8 cellular contexts compared by ENCODE assay signal in the genomic region with DNA sequence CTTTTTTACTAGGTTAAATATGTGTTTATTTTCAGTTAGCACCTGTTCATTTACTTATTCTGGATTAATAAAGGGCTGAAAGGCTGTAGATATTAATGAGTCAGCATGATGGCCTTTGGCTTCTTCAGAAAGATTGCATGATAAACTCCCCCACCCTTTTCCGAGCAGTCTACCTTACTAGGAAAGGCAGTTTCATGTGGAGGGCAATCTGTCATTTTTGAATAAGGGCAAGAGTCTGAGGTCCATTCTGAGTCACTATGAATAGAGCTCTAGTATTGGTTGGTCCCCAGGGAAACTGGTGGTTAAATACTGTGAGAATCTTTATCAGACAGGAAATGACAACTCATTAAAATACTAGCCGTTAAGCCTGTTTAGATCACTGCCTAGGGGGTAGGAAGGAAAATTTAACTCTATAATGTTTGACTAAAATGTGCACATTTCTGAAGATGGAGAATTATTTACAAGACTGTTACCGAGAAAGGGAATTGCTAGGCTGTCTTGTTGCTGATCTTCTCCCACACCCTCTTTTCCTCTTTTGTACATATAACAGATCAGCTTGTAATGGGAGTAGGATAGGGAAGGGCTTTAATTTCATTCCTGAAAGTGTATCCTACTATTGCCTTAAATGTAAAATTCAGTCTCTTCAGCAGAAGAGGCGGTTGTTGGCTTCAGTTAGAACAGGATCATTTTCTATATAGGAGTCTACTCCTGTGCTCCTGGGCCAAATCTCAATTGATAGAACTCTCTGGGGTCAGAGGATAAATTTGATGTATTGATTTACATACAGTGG.
DNase-seq lines count a peak whose midpoint lies in the region; ATAC-seq, FAIRE-seq and TF ChIP-seq lines count a peak whose summit lies in the region.

No MANE protein-coding gene starts in this region.

- H3F3A ChIP-seq in DOHH2 (ENCODE audit: control insufficient read depth, insufficient read depth), result peaks cover 26% of the 10 kb centered on the region

- H4K20me1 ChIP-seq in DOHH2 (ENCODE audit: control insufficient read depth, insufficient read depth, low read depth, low read length), result no peaks in the 10 kb centered on the region

- peak; percentile 100 for DNase-seq in NCI-H69 (lab: John Stamatoyannopoulos, UW)
- DNase-seq in amniotic epithelial cell (ENCODE audit: low read depth), result peak; percentile 100
- DNase-seq in superior temporal gyrus (ENCODE audit: extremely low spot score), result peak; percentile 5
- no peak for DNase-seq in activated CD4-positive, CD25-positive, alpha-beta regulatory T cell (lab: John Stamatoyannopoulos, UW)

- H3K4me1 ChIP-seq in DOHH2 (ENCODE audit: control insufficient read depth, low read length), result peaks cover 87% of the 10 kb centered on the region

- no peaks in the 10 kb centered on the region for H3K36me3 ChIP-seq in DOHH2 (ENCODE audit: control insufficient read depth, low read length)

- peak overlapping the region; percentile 83 for H3K4me2 ChIP-seq in DOHH2 (ENCODE audit: low read length)

- TF ChIP-seq CTCF in DOHH2 (IDR thresholded peaks at IDR 0.05; ENCODE audit: low read depth, low read length, poor library complexity, severe bottlenecking), result no peak

- no peaks in the 10 kb centered on the region for H3K9me3 ChIP-seq in DOHH2 (ENCODE audit: control insufficient read depth, insufficient read depth, low read length)

- peak; percentile 63 for ATAC-seq in GM19438 (IDR thresholded peaks at IDR 0.05; ENCODE audit: low read depth, unreplicated experiment)
- ATAC-seq in HG03460 (IDR thresholded peaks at IDR 0.05; ENCODE audit: unreplicated experiment), result peak; percentile 65

- H3K4me3 ChIP-seq in DOHH2 (ENCODE audit: low read length), result peak overlapping the region; percentile 68

- peaks cover 15% of the 10 kb centered on the region for H3K79me2 ChIP-seq in DOHH2 (ENCODE audit: control insufficient read depth, low read length)

- peak; percentile 96 for FAIRE-seq in islet of Langerhans (lab: Jason Lieb, UNC)

- H3K9me2 ChIP-seq in DOHH2 (replicated peaks; ENCODE audit: control insufficient read depth, low read length), result no peaks in the 10 kb centered on the region

- H3K27me3 ChIP-seq in DOHH2 (ENCODE audit: control insufficient read depth, low read length), result no peaks in the 10 kb centered on the region

- peak overlapping the region; percentile 78 for H3K27ac ChIP-seq in DOHH2 (ENCODE audit: low read depth, low read length)

Comparison
In these comparisons a context has a peak if more than half of its experiments do, and no peak if none do; other contexts are left out.
1. DNase-seq: peak in NCI-H69 (single experiment), amniotic epithelial cell (single experiment) and superior temporal gyrus (single experiment); none in activated CD4-positive, CD25-positive, alpha-beta regulatory T cell (0 of 4).